39 cellular contexts compared by ENCODE assay signal in genomic region chr7:130701650-130702049, GRCh38. TPM values are rescaled to one million over a fixed set of nuclear protein-coding genes. Genes with fewer than 3 reads are reported as not detected.
"Had no signal": no experiment of that assay in that cellular context is flagged by ENCODE, and none has a peak within 500 bp of the region (broad histone marks: within the 10 kb centered on the region; RNA-seq: fewer than 3 reads in every experiment).

No MANE protein-coding gene starts in this region.

- H3K27me3 ChIP-seq: adrenal gland had no signal

- DNase-seq: activated B cell treated with CpG ODN at 0.5 μM for 24 hours; activated CD4-positive, alpha-beta memory T cell treated with anti-CD3 and anti-CD28 coated beads for 36 hours; activated CD4-positive, alpha-beta T cell treated with anti-CD3 and anti-CD28 coated beads for 4 hours; activated CD4-positive, alpha-beta T cell treated with anti-CD3 and anti-CD28 coated beads, Interleukin-2, amount 10 ng/mL, durations not matched to agents 24 days and 14 days; activated CD4-positive, alpha-beta T cell treated with anti-CD3 and anti-CD28 coated beads, Interleukin-2, amount 50 U/mL, for 1 hour; activated CD4-positive, alpha-beta T cell treated with anti-CD3 and anti-CD28 coated beads, Interleukin-2, amount 50 U/mL, for 4 hours; activated CD4-positive, CD25-positive, alpha-beta regulatory T cell treated with anti-CD3 and anti-CD28 coated beads, Interleukin-2, amount 50 U/mL, for 72 hours; activated CD8-positive, alpha-beta memory T cell treated with anti-CD3 and anti-CD28 coated beads, Interleukin-2, amount 50 U/mL, for 4 hours; activated CD8-positive, alpha-beta T cell treated with anti-CD3 and anti-CD28 coated beads for 36 hours; activated effector memory CD4-positive, alpha-beta T cell treated with anti-CD3 and anti-CD28 coated beads, Interleukin-2, amount 50 U/mL, for 16 hours; activated gamma-delta T cell treated with Interleukin-2 at 50 U/mL for 16 hours; activated naive CD4-positive, alpha-beta T cell; activated naive CD4-positive, alpha-beta T cell treated with anti-CD3 and anti-CD28 coated beads for 36 hours; activated naive CD4-positive, alpha-beta T cell treated with anti-CD3 and anti-CD28 coated beads, Interleukin-2, amount 50 U/mL, for 16 hours; activated naive CD8-positive, alpha-beta T cell treated with anti-CD3 and anti-CD28 coated beads for 36 hours; activated T-cell treated with anti-CD3 and anti-CD28 coated beads for 4 hours; activated T-cell treated with anti-CD3 and anti-CD28 coated beads, Interleukin-2, amount 50 U/mL, for 1 hour; activated T-cell treated with anti-CD3 and anti-CD28 coated beads, Interleukin-2, amount 50 U/mL, for 4 hours; activated T-cell treated with anti-CD3 and anti-CD28 coated beads, Interleukin-2, amount 50 U/mL, for 72 hours; adrenal gland; amniotic stem cell; aorta; caudate nucleus; cerebellar nuclear complex; T-helper 2 cell; T-helper 9 cell had no signal

- H3K27ac Mint-ChIP-seq: activated B cell treated with CpG ODN at 0.5 μM for 24 hours; activated CD4-positive, alpha-beta memory T cell treated with anti-CD3 and anti-CD28 coated beads for 36 hours; activated CD4-positive, alpha-beta T cell treated with anti-CD3 and anti-CD28 coated beads, Interleukin-2, amount 10 ng/mL, durations not matched to agents 24 days and 14 days; activated CD8-positive, alpha-beta T cell treated with anti-CD3 and anti-CD28 coated beads for 36 hours; activated naive CD4-positive, alpha-beta T cell treated with anti-CD3 and anti-CD28 coated beads for 36 hours; activated naive CD4-positive, alpha-beta T cell treated with anti-CD3 and anti-CD28 coated beads, Interleukin-2, amount 50 U/mL, for 72 hours; activated naive CD8-positive, alpha-beta T cell treated with anti-CD3 and anti-CD28 coated beads for 36 hours; activated T-cell treated with anti-CD3 and anti-CD28 coated beads, Interleukin-2, amount 50 U/mL, for 72 hours; activated T-helper 1 cell treated with anti-CD3 and anti-CD28 coated beads, Interleukin-12 subunit alpha, Interleukin-12 subunit beta, Interleukin-2, Interleukin-4 antibody, amounts not matched to agents 30 ng/mL and 10 ng/mL and 1 ng/mL, durations not matched to agents 14 hours and 24 hours and 36 hours; activated T-helper 17 cell treated with anti-CD3 and anti-CD28 coated beads, Interleukin-2, amount 50 U/mL, for 72 hours; brain; T-helper 1 cell treated with Interleukin-12 subunit alpha and Interleukin-12 subunit beta and Interleukin-4 antibody, amounts not matched to agents 30 μg/mL and 1 μg/mL, for 36 hours; T-helper 2 cell treated with Interferon-gamma antibody and Interleukin-4, amounts not matched to agents 5 μg/mL and 100 μg/mL, for 36 hours had no signal

- H3K4me1 Mint-ChIP-seq: activated B cell treated with CpG ODN at 0.5 μM for 24 hours; activated CD4-positive, alpha-beta T cell treated with anti-CD3 and anti-CD28 coated beads, Interleukin-2, amount 10 ng/mL, durations not matched to agents 24 days and 14 days; activated naive CD8-positive, alpha-beta T cell treated with anti-CD3 and anti-CD28 coated beads for 36 hours; activated T-helper 17 cell treated with anti-CD3 and anti-CD28 coated beads, Interleukin-2, amount 50 U/mL, for 72 hours; brain; central memory CD8-positive, alpha-beta T cell had no signal

- H3K4me3 Mint-ChIP-seq: activated B cell treated with CpG ODN at 0.5 μM for 24 hours; activated CD4-positive, alpha-beta memory T cell treated with anti-CD3 and anti-CD28 coated beads for 36 hours; activated CD4-positive, alpha-beta T cell treated with anti-CD3 and anti-CD28 coated beads, Interleukin-2, amount 10 ng/mL, durations not matched to agents 24 days and 14 days; activated CD8-positive, alpha-beta T cell treated with anti-CD3 and anti-CD28 coated beads for 36 hours; activated naive CD4-positive, alpha-beta T cell treated with anti-CD3 and anti-CD28 coated beads for 36 hours; activated naive CD8-positive, alpha-beta T cell treated with anti-CD3 and anti-CD28 coated beads for 36 hours; activated T-cell treated with anti-CD3 and anti-CD28 coated beads, Interleukin-2, amount 50 U/mL, for 4 hours; activated T-cell treated with anti-CD3 and anti-CD28 coated beads, Interleukin-2, amount 50 U/mL, for 72 hours; activated T-helper 1 cell treated with anti-CD3 and anti-CD28 coated beads, Interleukin-12 subunit alpha, Interleukin-12 subunit beta, Interleukin-2, Interleukin-4 antibody, amounts not matched to agents 30 ng/mL and 10 ng/mL and 1 ng/mL, durations not matched to agents 14 hours and 24 hours and 36 hours; activated T-helper 17 cell treated with anti-CD3 and anti-CD28 coated beads, Interleukin-2, amount 50 U/mL, for 72 hours; brain; central memory CD8-positive, alpha-beta T cell; T-helper 1 cell treated with Interleukin-12 subunit alpha and Interleukin-12 subunit beta and Interleukin-4 antibody, amounts not matched to agents 30 μg/mL and 1 μg/mL, for 36 hours; T-helper 2 cell treated with Interferon-gamma antibody and Interleukin-4, amounts not matched to agents 5 μg/mL and 100 μg/mL, for 36 hours had no signal

- FAIRE-seq: bronchial epithelial cell, TTC549 had no signal

- H3K4me3 ChIP-seq: adrenal gland, cardiac muscle cell had no signal

- H3K36me3 Mint-ChIP-seq: activated CD4-positive, alpha-beta memory T cell treated with anti-CD3 and anti-CD28 coated beads for 36 hours; activated naive CD4-positive, alpha-beta T cell treated with anti-CD3 and anti-CD28 coated beads, Interleukin-2, amount 50 U/mL, for 72 hours; activated naive CD8-positive, alpha-beta T cell treated with anti-CD3 and anti-CD28 coated beads for 36 hours; brain had no signal

- H3K27ac ChIP-seq: adrenal gland, cardiac muscle cell, VCaP had no signal

- H3K4me1 ChIP-seq: adrenal gland had no signal

- ATAC-seq: activated CD8-positive, alpha-beta T cell treated with anti-CD3 and anti-CD28 coated beads for 36 hours; activated naive CD4-positive, alpha-beta T cell treated with anti-CD3 and anti-CD28 coated beads, Interleukin-2, amount 50 U/mL, for 72 hours; activated T-cell treated with anti-CD3 and anti-CD28 coated beads, Interleukin-2, amount 50 U/mL, for 4 hours; activated T-cell treated with anti-CD3 and anti-CD28 coated beads, Interleukin-2, amount 50 U/mL, for 72 hours; activated T-helper 17 cell treated with anti-CD3 and anti-CD28 coated beads, Interleukin-2, amount 50 U/mL, for 72 hours had no signal

- H3K9me3 ChIP-seq: adrenal gland had no signal

- H3K36me3 ChIP-seq: adrenal gland, cardiac muscle cell had no signal

- H3K9me3 Mint-ChIP-seq: activated CD8-positive, alpha-beta T cell treated with anti-CD3 and anti-CD28 coated beads for 36 hours; central memory CD8-positive, alpha-beta T cell had no signal

RNA-seq across cellular contexts. Expression of gene TSGA13, which starts 15.3 kb away (rescaled TPM):
- total RNA-seq: activated B cell treated with CpG ODN at 0.5 μM for 24 hours; activated CD4-positive, alpha-beta memory T cell treated with anti-CD3 and anti-CD28 coated beads for 36 hours; activated CD4-positive, alpha-beta T cell treated with anti-CD3 and anti-CD28 coated beads, Interleukin-2, amount 10 ng/mL, durations not matched to agents 24 days and 14 days; activated CD8-positive, alpha-beta memory T cell treated with anti-CD3 and anti-CD28 coated beads for 36 hours; activated CD8-positive, alpha-beta T cell treated with anti-CD3 and anti-CD28 coated beads for 36 hours; activated naive CD4-positive, alpha-beta T cell treated with anti-CD3 and anti-CD28 coated beads for 36 hours; activated naive CD4-positive, alpha-beta T cell treated with anti-CD3 and anti-CD28 coated beads, Interleukin-2, amount 50 U/mL, for 72 hours; activated naive CD8-positive, alpha-beta T cell treated with anti-CD3 and anti-CD28 coated beads for 36 hours; activated T-cell treated with anti-CD3 and anti-CD28 coated beads, Interleukin-2, amount 50 U/mL, for 4 hours; activated T-cell treated with anti-CD3 and anti-CD28 coated beads, Interleukin-2, amount 50 U/mL, for 72 hours; activated T-helper 1 cell treated with anti-CD3 and anti-CD28 coated beads, Interleukin-12 subunit alpha, Interleukin-12 subunit beta, Interleukin-2, Interleukin-4 antibody, amounts not matched to agents 30 ng/mL and 10 ng/mL and 1 ng/mL, durations not matched to agents 14 hours and 24 hours and 36 hours; activated T-helper 17 cell treated with anti-CD3 and anti-CD28 coated beads, Interleukin-2, amount 50 U/mL, for 72 hours; adrenal gland; aorta; bronchial epithelial cell; cardiac muscle cell; chondrocyte had no signal
- polyA plus RNA-seq: adrenal gland, aorta, cardiac muscle cell had no signal

RNA-seq across cellular contexts. Expression of gene KLF14, which starts 32.4 kb away (rescaled TPM):
- total RNA-seq: activated B cell treated with CpG ODN at 0.5 μM for 24 hours; activated CD4-positive, alpha-beta memory T cell treated with anti-CD3 and anti-CD28 coated beads for 36 hours; activated CD4-positive, alpha-beta T cell treated with anti-CD3 and anti-CD28 coated beads, Interleukin-2, amount 10 ng/mL, durations not matched to agents 24 days and 14 days; activated CD8-positive, alpha-beta memory T cell treated with anti-CD3 and anti-CD28 coated beads for 36 hours; activated CD8-positive, alpha-beta T cell treated with anti-CD3 and anti-CD28 coated beads for 36 hours; activated naive CD4-positive, alpha-beta T cell treated with anti-CD3 and anti-CD28 coated beads for 36 hours; activated naive CD4-positive, alpha-beta T cell treated with anti-CD3 and anti-CD28 coated beads, Interleukin-2, amount 50 U/mL, for 72 hours; activated naive CD8-positive, alpha-beta T cell treated with anti-CD3 and anti-CD28 coated beads for 36 hours; activated T-cell treated with anti-CD3 and anti-CD28 coated beads, Interleukin-2, amount 50 U/mL, for 4 hours; activated T-helper 1 cell treated with anti-CD3 and anti-CD28 coated beads, Interleukin-12 subunit alpha, Interleukin-12 subunit beta, Interleukin-2, Interleukin-4 antibody, amounts not matched to agents 30 ng/mL and 10 ng/mL and 1 ng/mL, durations not matched to agents 14 hours and 24 hours and 36 hours; activated T-helper 17 cell treated with anti-CD3 and anti-CD28 coated beads, Interleukin-2, amount 50 U/mL, for 72 hours; cardiac muscle cell; chondrocyte had no signal
- polyA plus RNA-seq: aorta, cardiac muscle cell had no signal
